8 cellular contexts compared by ENCODE assay signal in the genomic region with DNA sequence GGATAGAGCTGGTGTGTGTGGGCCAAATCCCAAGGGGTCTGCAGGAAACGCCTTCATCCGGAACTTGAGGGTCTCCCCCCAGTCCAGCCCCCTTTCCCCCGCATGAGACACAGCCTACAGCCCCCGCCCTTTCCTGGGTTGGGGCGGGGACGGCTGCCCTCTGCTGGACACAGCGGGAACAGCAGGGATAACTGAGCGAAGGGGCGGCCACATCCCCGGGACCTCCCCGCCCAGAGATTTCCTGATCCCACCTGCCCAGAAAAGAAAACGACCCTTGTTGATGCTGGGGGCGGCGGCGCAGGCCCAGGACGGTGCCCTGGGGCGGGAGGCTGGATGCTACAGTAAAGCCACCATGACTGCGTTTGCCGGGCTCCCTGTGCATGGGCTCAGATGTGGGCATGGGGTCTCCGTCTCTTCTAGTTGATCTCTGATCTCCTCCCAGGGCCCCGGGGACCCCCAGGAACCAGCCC. TPM values are rescaled to one million over a fixed set of nuclear protein-coding genes. Genes with fewer than 3 reads are reported as not detected.
DNase-seq lines count a peak whose midpoint lies in the region; ATAC-seq, FAIRE-seq and TF ChIP-seq lines count a peak whose summit lies in the region.

No MANE protein-coding gene starts in this region.

- TF ChIP-seq CTCF in A549 (IDR thresholded peaks at IDR 0.05): peak; percentile 77
- TF ChIP-seq CTCF in cardiac fibroblast (IDR thresholded peaks at IDR 0.05; ENCODE audit: low read depth, low read length): peak; percentile 95

- H3K27me3 Mint-ChIP-seq in memory B cell: peaks cover 38% of the 10 kb centered on the region

- H3K9me3 Mint-ChIP-seq in memory B cell: peaks cover 9% of the 10 kb centered on the region

- peaks cover 3% of the 10 kb centered on the region for H3K4me1 Mint-ChIP-seq in memory B cell

- no peaks in the 10 kb centered on the region for H3K4me1 ChIP-seq in A549
- no peaks in the 10 kb centered on the region for H3K4me1 ChIP-seq in GM23248 (ENCODE audit: insufficient read depth)

- no peaks in the 10 kb centered on the region; the same call in 1 of the 2 replicates for H3F3A ChIP-seq in GM23248 (ENCODE audit: insufficient read depth)

- H3K4me2 ChIP-seq in A549: no peak overlapping the region
- no peak overlapping the region for H3K4me2 ChIP-seq in GM23248 (ENCODE audit: unreplicated experiment)

- H2AFZ ChIP-seq in GM23248: no peak overlapping the region

- peak in 1 of 2 experiments; percentile 77; a peak in 3 of 6 replicates for ATAC-seq in A549
- ATAC-seq in memory B cell (ENCODE audit: low read depth): peak; percentile 72
- no peak for ATAC-seq in HG03565 (IDR thresholded peaks at IDR 0.05; ENCODE audit: unreplicated experiment)

- H3K9me3 ChIP-seq in A549: peaks cover 22% of the 10 kb centered on the region
- H3K9me3 ChIP-seq in GM23248 (ENCODE audit: low read depth): no peaks in the 10 kb centered on the region

- H3K36me3 Mint-ChIP-seq in memory B cell: peaks cover 8% of the 10 kb centered on the region

- no peaks in the 10 kb centered on the region for H3K9me2 ChIP-seq in GM23248 (ENCODE audit: insufficient read depth)

- no peaks in the 10 kb centered on the region for H4K20me1 ChIP-seq in GM23248 (ENCODE audit: insufficient read depth)

- POLR2A ChIA-PET in A549 (lab: Yijun Ruan, JAX): no interaction called here

- H3K27ac ChIP-seq in A549: no peak overlapping the region
- no peak overlapping the region for H3K27ac ChIP-seq in GM23248

- H3K9ac ChIP-seq in GM23248: no peak overlapping the region

- peak; percentile 76 to 81 for TF ChIP-seq RAD21 in A549 (conservative IDR thresholded peaks at IDR 0.05 in 1 of 2, IDR thresholded peaks at IDR 0.05 in 1 of 2)

- in situ Hi-C loops in GM23248 (cut with MboI): no loop called here

- no peaks in the 10 kb centered on the region for H3K79me2 ChIP-seq in GM23248 (ENCODE audit: insufficient read depth)

- peaks cover 71% of the 10 kb centered on the region for H3K27me3 ChIP-seq in GM23248 (replicated peaks; ENCODE audit: insufficient read depth)

- 3% methylated on average over 6 of the region's 21 CpGs for WGBS in A549 (ENCODE audit: missing lambda C conversion rate)
- 4 to 6% methylated on average over 17 to 21 of the region's 21 CpGs for WGBS in GM23248 (ENCODE audit: low coverage in 1 of 2, low lambda C conversion rate in 2 of 2, missing lambda C conversion rate in 2 of 2), 2 experiments

- TF ChIP-seq POLR2A in A549 (IDR thresholded peaks at IDR 0.05; ENCODE audit: low read length): no peak

- CTCF ChIA-PET in A549 (lab: Yijun Ruan, JAX): interaction anchor here (0.7 to 5.9 kb wide), 22 partner anchors 10 to 221 kb away, joined by 3 to 66 read pairs (median 4); partner anchors contain the start of gene TCF3

- H3K27ac Mint-ChIP-seq in memory B cell: no peak overlapping the region

- H3K4me3 Mint-ChIP-seq in memory B cell: no peak overlapping the region

- TF ChIP-seq EP300 in A549 (IDR thresholded peaks at IDR 0.05): no peak

- H3K4me3 ChIP-seq in A549 (no peak overlapping the region), GM23248 (no peak overlapping the region), cardiac fibroblast (replicated peaks in 1 of 2; ENCODE audit: low read depth in 2 of 2, low read length in 2 of 2) (no peak overlapping the region)

- H3K36me3 ChIP-seq in GM23248 (ENCODE audit: low read depth): no peaks in the 10 kb centered on the region

- FAIRE-seq in A549 (lab: Jason Lieb, UNC): no peak

- DNase-seq in A549 (ENCODE audit: low read depth in 1 of 2, low spot score in 1 of 2) (peak in 1 of 2 experiments; percentile 71), GM23248 (peak; percentile 37), cardiac fibroblast (ENCODE audit: low read depth in 2 of 2) (peak; percentile 27 to 32), memory B cell (ENCODE audit: low spot score in 2 of 2) (peak; percentile 70 to 79), DMS79 treated with DMSO at 0.1 percent for 48 hours (lab: John Stamatoyannopoulos, UW) (no peak)
- DNase-seq in activated CD4-positive, CD25-positive, alpha-beta regulatory T cell (lab: John Stamatoyannopoulos, UW): peak in 3 of 4 experiments; percentile 21 to 52 (median 51)
- peak; percentile 22 for DNase-seq in stimulated activated naive CD4-positive, alpha-beta T cell treated with Interleukin-2 at 50 U/mL for 16 hours (lab: John Stamatoyannopoulos, UW)

TF ChIP-seq in A549, 52 proteins besides CTCF, POLR2A, EP300 and RAD21:
- TF ChIP-seq SMC3 (IDR thresholded peaks at IDR 0.05) (peak; percentile 85), MAZ (IDR thresholded peaks at IDR 0.05; ENCODE audit: borderline replicate concordance, low read depth, low read length) (no peak), HOXB5 (CRISPR knock-in tag; IDR thresholded peaks at IDR 0.05) (no peak), TFCP2L1 (CRISPR knock-in tag; IDR thresholded peaks at IDR 0.05) (no peak), RARB (CRISPR knock-in tag; IDR thresholded peaks at IDR 0.05) (no peak)
TF ChIP-seq in A549: peak in this region for 1.

RNA-seq across cellular contexts. Expression of gene ONECUT3, which starts 14.2 kb away (rescaled TPM):
- polyA plus RNA-seq in A549 (2011; rRNA removed): not detected in 2 replicates
- polyA plus RNA-seq in A549 (2012; cell fraction: cytosol; rRNA removed): not detected in 2 replicates
- polyA plus RNA-seq in A549 (2012; cell fraction: nucleus; rRNA removed): not detected in 2 replicates
- polyA plus RNA-seq in A549 (2017; fragmentation: RNase III; extraction: RNeasy Plus Mini Kit Qiagen cat#74134 plus additional on column Dnase treatment): 0.01 TPM in 1 of 3 replicates, not detected in the others
- polyA minus RNA-seq in A549 (2011; rRNA and poly(A)+ RNA removed): not detected in 2 replicates
- not detected in 2 replicates for total RNA-seq in GM23248 (2014; rRNA removed; shearing (Covaris generic))
- polyA plus RNA-seq in GM23248 (2016; fragmentation: Nextera tagmentation; extraction: Ambion mirVana): not detected in 2 replicates

RNA-seq across cellular contexts. Expression of gene ATP8B3, which starts 44.6 kb away (rescaled TPM):
- polyA plus RNA-seq in A549 (2011; rRNA removed): 2.7 and 4.7 TPM in 2 replicates
- polyA plus RNA-seq in A549 (2012; cell fraction: cytosol; rRNA removed): 4.8 and 6.9 TPM in 2 replicates
- 19.2 and 19.8 TPM in 2 replicates for polyA plus RNA-seq in A549 (2012; cell fraction: nucleus; rRNA removed)
- 3.2 to 4.2 TPM (median 3.9 TPM) in 3 replicates for polyA plus RNA-seq in A549 (2017; fragmentation: RNase III; extraction: RNeasy Plus Mini Kit Qiagen cat#74134 plus additional on column Dnase treatment)
- 4.5 and 6.4 TPM in 2 replicates for polyA minus RNA-seq in A549 (2011; rRNA and poly(A)+ RNA removed)
- total RNA-seq in GM23248 (2014; rRNA removed; shearing (Covaris generic)): 0.32 and 2.5 TPM in 2 replicates
- polyA plus RNA-seq in GM23248 (2016; fragmentation: Nextera tagmentation; extraction: Ambion mirVana): 1.8 and 1.9 TPM in 2 replicates
